In genomic region chr17:30323895-30324319, GRCh38 we compare ENCODE assay signal across 9 cellular contexts. TPM values are rescaled to one million over a fixed set of nuclear protein-coding genes. Genes with fewer than 3 reads are reported as not detected.
DNase-seq lines count a peak whose midpoint lies in the region; ATAC-seq and TF ChIP-seq lines count a peak whose summit lies in the region.
"Had no signal": no experiment of that assay in that cellular context is flagged by ENCODE, and none has a peak within 500 bp of the region (broad histone marks: within the 10 kb centered on the region; RNA-seq: fewer than 3 reads in every experiment).

No MANE protein-coding gene starts in this region.

- no peak overlapping the region for H3K27ac Mint-ChIP-seq in GM23338
- H3K27ac Mint-ChIP-seq in memory B cell = peak overlapping the region; percentile 29
- no peak overlapping the region for H3K27ac Mint-ChIP-seq in T-helper 2 cell treated with Interferon-gamma antibody and Interleukin-4, amounts not matched to agents 5 μg/mL and 100 μg/mL, for 36 hours

- no peaks in the 10 kb centered on the region for H3K4me1 ChIP-seq in GM23338 (ENCODE audit: insufficient read depth)

- no peaks in the 10 kb centered on the region for H3K27me3 Mint-ChIP-seq in GM23338 (ENCODE audit: insufficient read depth, low read depth, poor library complexity)
- peaks cover 8% of the 10 kb centered on the region for H3K27me3 Mint-ChIP-seq in memory B cell
- H3K27me3 Mint-ChIP-seq in T-helper 2 cell treated with Interferon-gamma antibody and Interleukin-4, amounts not matched to agents 5 μg/mL and 100 μg/mL, for 36 hours (ENCODE audit: low read depth) = peaks cover 9% of the 10 kb centered on the region

- no peak overlapping the region for H3K27ac ChIP-seq in GM23338 (ENCODE audit: low read depth)

- no peaks in the 10 kb centered on the region for H4K20me1 ChIP-seq in GM23338 (replicated peaks; ENCODE audit: insufficient read depth)

- no peaks in the 10 kb centered on the region for H3K9me2 ChIP-seq in GM23338 (ENCODE audit: insufficient read depth)

- H3K79me2 ChIP-seq in GM23338 (replicated peaks; ENCODE audit: insufficient read depth) = no peaks in the 10 kb centered on the region

- ATAC-seq in GM23338 (no peak), memory B cell (ENCODE audit: low read depth) (peak; percentile 32), HG03139 (IDR thresholded peaks at IDR 0.05; ENCODE audit: unreplicated experiment) (no peak), HG03432 (IDR thresholded peaks at IDR 0.05; ENCODE audit: unreplicated experiment) (no peak)

- no peak overlapping the region for H3K4me2 ChIP-seq in GM23338

- H3K36me3 Mint-ChIP-seq in GM23338 (ENCODE audit: low read depth) = no peaks in the 10 kb centered on the region
- H3K36me3 Mint-ChIP-seq in memory B cell = no peaks in the 10 kb centered on the region
- no peaks in the 10 kb centered on the region for H3K36me3 Mint-ChIP-seq in T-helper 2 cell treated with Interferon-gamma antibody and Interleukin-4, amounts not matched to agents 5 μg/mL and 100 μg/mL, for 36 hours (ENCODE audit: low read depth)

- no peak for TF ChIP-seq CTCF in GM23338 (conservative IDR thresholded peaks at IDR 0.05; ENCODE audit: low read depth in 2 of 2)

- H3K4me3 ChIP-seq in GM23338 = no peak overlapping the region

- H3K4me1 Mint-ChIP-seq in GM23338 (no peaks in the 10 kb centered on the region), memory B cell (peaks cover 10% of the 10 kb centered on the region)
- H3K4me1 Mint-ChIP-seq in T-helper 2 cell treated with Interferon-gamma antibody and Interleukin-4, amounts not matched to agents 5 μg/mL and 100 μg/mL, for 36 hours (ENCODE audit: low read depth) = peaks cover 12% of the 10 kb centered on the region

- no peak for DNase-seq in GM23338 (ENCODE audit: low spot score)
- peak; percentile 46 for DNase-seq in NOMO-1 treated with DMSO at 0.1 percent for 48 hours (lab: John Stamatoyannopoulos, UW; ENCODE audit: unreplicated experiment)
- DNase-seq in activated T-helper 9 cell treated with anti-CD3 and anti-CD28 coated beads, Interleukin-2, amount 50 U/mL, for 16 hours (ENCODE audit: low read depth) = peak; percentile 13
- DNase-seq in memory B cell (ENCODE audit: low spot score in 2 of 2) = no peak
- DNase-seq in NCI-H2227 treated with DMSO at 0.1 percent for 48 hours (lab: John Stamatoyannopoulos, UW) = no peak
- DNase-seq in T-helper 2 cell treated with Interferon-gamma antibody and Interleukin-4, amounts not matched to agents 5 μg/mL and 100 μg/mL, for 36 hours (ENCODE audit: low spot score) = no peak

- H3K36me3 ChIP-seq in GM23338 (ENCODE audit: insufficient read depth) = no peaks in the 10 kb centered on the region

- H3F3A ChIP-seq in GM23338 (replicated peaks; ENCODE audit: low read depth) = no peaks in the 10 kb centered on the region

- no peaks in the 10 kb centered on the region for H3K9me3 Mint-ChIP-seq in GM23338
- no peaks in the 10 kb centered on the region for H3K9me3 Mint-ChIP-seq in memory B cell
- H3K9me3 Mint-ChIP-seq in T-helper 2 cell treated with Interferon-gamma antibody and Interleukin-4, amounts not matched to agents 5 μg/mL and 100 μg/mL, for 36 hours = no peaks in the 10 kb centered on the region

- H3K27me3 ChIP-seq in GM23338 (ENCODE audit: insufficient read depth) = no peaks in the 10 kb centered on the region

- H2AFZ ChIP-seq in GM23338 = peak overlapping the region; percentile 18; the same call in 1 of the 2 replicates

- H3K4me3 Mint-ChIP-seq in GM23338 = no peak overlapping the region
- H3K4me3 Mint-ChIP-seq in memory B cell = no peak overlapping the region
- no peak overlapping the region for H3K4me3 Mint-ChIP-seq in T-helper 2 cell treated with Interferon-gamma antibody and Interleukin-4, amounts not matched to agents 5 μg/mL and 100 μg/mL, for 36 hours

TF ChIP-seq in GM23338, 12 proteins besides CTCF, POLR2A, EP300 and RAD21:
- TF ChIP-seq CREB1 (CRISPR knock-in tag; IDR thresholded peaks at IDR 0.05; ENCODE audit: low read depth) = no peak
- TF ChIP-seq, protein P1, sequence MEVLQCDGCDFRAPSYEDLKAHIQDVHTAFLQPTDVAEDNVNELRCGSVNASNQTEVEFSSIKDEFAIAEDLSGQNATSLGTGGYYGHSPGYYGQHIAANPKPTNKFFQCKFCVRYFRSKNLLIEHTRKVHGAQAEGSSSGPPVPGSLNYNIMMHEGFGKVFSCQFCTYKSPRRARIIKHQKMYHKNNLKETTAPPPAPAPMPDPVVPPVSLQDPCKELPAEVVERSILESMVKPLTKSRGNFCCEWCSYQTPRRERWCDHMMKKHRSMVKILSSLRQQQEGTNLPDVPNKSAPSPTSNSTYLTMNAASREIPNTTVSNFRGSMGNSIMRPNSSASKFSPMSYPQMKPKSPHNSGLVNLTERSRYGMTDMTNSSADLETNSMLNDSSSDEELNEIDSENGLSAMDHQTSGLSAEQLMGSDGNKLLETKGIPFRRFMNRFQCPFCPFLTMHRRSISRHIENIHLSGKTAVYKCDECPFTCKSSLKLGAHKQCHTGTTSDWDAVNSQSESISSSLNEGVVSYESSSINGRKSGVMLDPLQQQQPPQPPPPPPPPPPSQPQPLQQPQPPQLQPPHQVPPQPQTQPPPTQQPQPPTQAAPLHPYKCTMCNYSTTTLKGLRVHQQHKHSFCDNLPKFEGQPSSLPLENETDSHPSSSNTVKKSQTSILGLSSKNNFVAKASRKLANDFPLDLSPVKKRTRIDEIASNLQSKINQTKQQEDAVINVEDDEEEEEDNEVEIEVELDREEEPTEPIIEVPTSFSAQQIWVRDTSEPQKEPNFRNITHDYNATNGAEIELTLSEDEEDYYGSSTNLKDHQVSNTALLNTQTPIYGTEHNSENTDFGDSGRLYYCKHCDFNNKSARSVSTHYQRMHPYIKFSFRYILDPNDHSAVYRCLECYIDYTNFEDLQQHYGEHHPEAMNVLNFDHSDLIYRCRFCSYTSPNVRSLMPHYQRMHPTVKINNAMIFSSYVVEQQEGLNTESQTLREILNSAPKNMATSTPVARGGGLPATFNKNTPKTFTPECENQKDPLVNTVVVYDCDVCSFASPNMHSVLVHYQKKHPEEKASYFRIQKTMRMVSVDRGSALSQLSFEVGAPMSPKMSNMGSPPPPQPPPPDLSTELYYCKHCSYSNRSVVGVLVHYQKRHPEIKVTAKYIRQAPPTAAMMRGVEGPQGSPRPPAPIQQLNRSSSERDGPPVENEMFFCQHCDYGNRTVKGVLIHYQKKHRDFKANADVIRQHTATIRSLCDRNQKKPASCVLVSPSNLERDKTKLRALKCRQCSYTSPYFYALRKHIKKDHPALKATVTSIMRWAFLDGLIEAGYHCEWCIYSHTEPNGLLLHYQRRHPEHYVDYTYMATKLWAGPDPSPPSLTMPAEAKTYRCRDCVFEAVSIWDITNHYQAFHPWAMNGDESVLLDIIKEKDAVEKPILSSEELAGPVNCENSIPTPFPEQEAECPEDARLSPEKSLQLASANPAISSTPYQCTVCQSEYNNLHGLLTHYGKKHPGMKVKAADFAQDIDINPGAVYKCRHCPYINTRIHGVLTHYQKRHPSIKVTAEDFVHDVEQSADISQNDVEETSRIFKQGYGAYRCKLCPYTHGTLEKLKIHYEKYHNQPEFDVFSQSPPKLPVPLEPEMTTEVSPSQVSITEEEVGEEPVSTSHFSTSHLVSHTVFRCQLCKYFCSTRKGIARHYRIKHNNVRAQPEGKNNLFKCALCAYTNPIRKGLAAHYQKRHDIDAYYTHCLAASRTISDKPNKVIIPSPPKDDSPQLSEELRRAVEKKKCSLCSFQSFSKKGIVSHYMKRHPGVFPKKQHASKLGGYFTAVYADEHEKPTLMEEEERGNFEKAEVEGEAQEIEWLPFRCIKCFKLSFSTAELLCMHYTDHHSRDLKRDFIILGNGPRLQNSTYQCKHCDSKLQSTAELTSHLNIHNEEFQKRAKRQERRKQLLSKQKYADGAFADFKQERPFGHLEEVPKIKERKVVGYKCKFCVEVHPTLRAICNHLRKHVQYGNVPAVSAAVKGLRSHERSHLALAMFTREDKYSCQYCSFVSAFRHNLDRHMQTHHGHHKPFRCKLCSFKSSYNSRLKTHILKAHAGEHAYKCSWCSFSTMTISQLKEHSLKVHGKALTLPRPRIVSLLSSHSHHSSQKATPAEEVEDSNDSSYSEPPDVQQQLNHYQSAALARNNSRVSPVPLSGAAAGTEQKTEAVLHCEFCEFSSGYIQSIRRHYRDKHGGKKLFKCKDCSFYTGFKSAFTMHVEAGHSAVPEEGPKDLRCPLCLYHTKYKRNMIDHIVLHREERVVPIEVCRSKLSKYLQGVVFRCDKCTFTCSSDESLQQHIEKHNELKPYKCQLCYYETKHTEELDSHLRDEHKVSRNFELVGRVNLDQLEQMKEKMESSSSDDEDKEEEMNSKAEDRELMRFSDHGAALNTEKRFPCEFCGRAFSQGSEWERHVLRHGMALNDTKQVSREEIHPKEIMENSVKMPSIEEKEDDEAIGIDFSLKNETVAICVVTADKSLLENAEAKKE (CRISPR knock-in tag; IDR thresholded peaks at IDR 0.05) = no peak
- TF ChIP-seq POLR2AphosphoS5 (IDR thresholded peaks at IDR 0.05; ENCODE audit: low read depth) = no peak
- TF ChIP-seq ZNF114 (CRISPR knock-in tag; IDR thresholded peaks at IDR 0.05) = no peak
- TF ChIP-seq NANOG (IDR thresholded peaks at IDR 0.05; ENCODE audit: borderline replicate concordance) = no peak
- TF ChIP-seq ZNF331 (CRISPR knock-in tag; IDR thresholded peaks at IDR 0.05; ENCODE audit: low read depth) = no peak
- TF ChIP-seq STAT1 (IDR thresholded peaks at IDR 0.05; ENCODE audit: unreplicated experiment) = no peak
- TF ChIP-seq EZH2phosphoT487 (IDR thresholded peaks at IDR 0.05; ENCODE audit: unreplicated experiment) = no peak
- no peak for TF ChIP-seq EZH2 (IDR thresholded peaks at IDR 0.05; ENCODE audit: low read depth, unreplicated experiment)

RNA-seq across cellular contexts. Expression of gene TMIGD1, which starts 9.9 kb away (rescaled TPM):
- not detected in 2 replicates for total RNA-seq in GM23338 (2014; rRNA removed; shearing (Covaris generic))
- polyA plus RNA-seq in GM23338 (2016; fragmentation: Nextera tagmentation; extraction: Ambion mirVana) = not detected in 2 replicates
- total RNA-seq: subcutaneous adipose tissue had no signal

RNA-seq across cellular contexts. Expression of gene BLMH, which starts 32.2 kb away (rescaled TPM):
- 58.7 and 63.1 TPM in 2 replicates for total RNA-seq in GM23338 (2014; rRNA removed; shearing (Covaris generic))
- polyA plus RNA-seq in GM23338 (2016; fragmentation: Nextera tagmentation; extraction: Ambion mirVana) = 32.1 and 36.4 TPM in 2 replicates

RNA-seq across cellular contexts. Expression of gene CPD, which starts 54.8 kb away (rescaled TPM):
- total RNA-seq in GM23338 (2014; rRNA removed; shearing (Covaris generic)) = 54.7 and 57.8 TPM in 2 replicates
- polyA plus RNA-seq in GM23338 (2016; fragmentation: Nextera tagmentation; extraction: Ambion mirVana) = 6.2 and 6.3 TPM in 2 replicates

Comparison
In these comparisons a context has a peak if more than half of its experiments do, and no peak if none do; other contexts are left out.
1. DNase-seq: peak in NOMO-1 treated with DMSO at 0.1 percent for 48 hours (single experiment) and activated T-helper 9 cell treated with anti-CD3 and anti-CD28 coated beads, Interleukin-2, amount 50 U/mL, for 16 hours (single experiment); none in GM23338 (single experiment), memory B cell (0 of 2), NCI-H2227 treated with DMSO at 0.1 percent for 48 hours (single experiment) and T-helper 2 cell treated with Interferon-gamma antibody and Interleukin-4, amounts not matched to agents 5 μg/mL and 100 μg/mL, for 36 hours (single experiment).